8 cellular contexts compared by ENCODE assay signal in genomic region chr15:40941078-40941527, GRCh38. TPM values are rescaled to one million over a fixed set of nuclear protein-coding genes. Genes with fewer than 3 reads are reported as not detected.
DNase-seq lines count a peak whose midpoint lies in the region; ATAC-seq, FAIRE-seq and TF ChIP-seq lines count a peak whose summit lies in the region.

No MANE protein-coding gene starts in this region.

- no peaks in the 10 kb centered on the region for H3K9me3 Mint-ChIP-seq in brain

- no peaks in the 10 kb centered on the region for H3K36me3 Mint-ChIP-seq in brain

- peaks cover 34% of the 10 kb centered on the region for H3K27me3 Mint-ChIP-seq in brain

- H3K4me3 Mint-ChIP-seq in brain = peak overlapping the region; percentile 49 to 76 (median 68)

- no peaks in the 10 kb centered on the region for H3K36me3 ChIP-seq in mucosa of descending colon (ENCODE audit: low read depth)

- DNase-seq in AG04450 (ENCODE audit: low read depth, low spot score) (no peak), HL-60 (ENCODE audit: low read depth in 1 of 2, low spot score in 1 of 2) (no peak), mucosa of descending colon (no peak), NCI-H774 (lab: John Stamatoyannopoulos, UW) (no peak), RCC 7860 (ENCODE audit: low spot score) (no peak), ecto neural progenitor cell (ENCODE audit: low spot score) (no peak), H54 (ENCODE audit: insufficient read length, low spot score) (no peak)

- H3K27me3 ChIP-seq in AG04450 (ENCODE audit: control insufficient read depth, insufficient read depth, low read length) = no peaks in the 10 kb centered on the region
- H3K27me3 ChIP-seq in HL-60 (ENCODE audit: insufficient read depth, poor library complexity, severe bottlenecking) = no peaks in the 10 kb centered on the region

- H3K9me3 ChIP-seq in AG04450 (ENCODE audit: control insufficient read depth, insufficient read depth, low read length) = no peaks in the 10 kb centered on the region; the same call in 1 of the 2 replicates
- no peaks in the 10 kb centered on the region for H3K9me3 ChIP-seq in mucosa of descending colon

- H3K27ac ChIP-seq in AG04450 (ENCODE audit: low read depth, low read length) (peak overlapping the region; percentile 73), HL-60 (replicated peaks) (peak overlapping the region; percentile 77)

- ATAC-seq in mucosa of descending colon = peak; percentile 1

- intact Hi-C loops in mucosa of descending colon (cut with DNase I, micrococcal nuclease) = loop anchor here in 1 of 2 donors (10.0 kb wide), 1 partner anchor 74 kb away; no protein-coding TSS in a partner anchor

- no peak for TF ChIP-seq POLR2A in H54 (IDR thresholded peaks at IDR 0.05; ENCODE audit: low read depth, low read length)

- POLR2A ChIA-PET in AG04450 (lab: Yijun Ruan, JAX) = interaction anchor here (1.0 to 3.2 kb wide), 8 partner anchors 10 to 77 kb away, joined by 3 to 29 read pairs (median 4); partner anchors contain the start of gene CHAC1

- H3K4me1 ChIP-seq in mucosa of descending colon (ENCODE audit: low read depth) = peaks cover 9% of the 10 kb centered on the region

- H3K4me3 ChIP-seq in AG04450 (ENCODE audit: low read depth, low read length) (peak overlapping the region; percentile 50), HL-60 (replicated peaks; ENCODE audit: insufficient read depth, low read length) (peak overlapping the region; percentile 25; the same call in 1 of the 2 replicates), mucosa of descending colon (no peak overlapping the region)

- peak overlapping the region in 2 of 5 experiments; percentile 63 to 76 for H3K27ac Mint-ChIP-seq in brain

- FAIRE-seq in RCC 7860 (lab: Jason Lieb, UNC) = no peak
- no peak for FAIRE-seq in H54 (lab: Jason Lieb, UNC)

- H3K4me1 Mint-ChIP-seq in brain = peaks cover 30% of the 10 kb centered on the region

- CTCF ChIA-PET in AG04450 (lab: Charles Lee) = interaction anchor here (0.5 to 4.3 kb wide), 40 partner anchors 8 to 304 kb away, joined by 3 to 89 read pairs (median 4); partner anchors contain the start of gene CHAC1

- TF ChIP-seq CTCF in AG04450 (IDR thresholded peaks at IDR 0.05; ENCODE audit: low read depth, low read length) (no peak), HL-60 (IDR thresholded peaks at IDR 0.05; ENCODE audit: insufficient read depth, low read length) (no peak), brain (conservative IDR thresholded peaks at IDR 0.05) (no peak), mucosa of descending colon (IDR thresholded peaks at IDR 0.05) (no peak)

RNA-seq across cellular contexts. Expression of gene DLL4, which starts 12.0 kb away (rescaled TPM):
- polyA plus RNA-seq in AG04450 (2011; rRNA removed) (1.5 and 2.6 TPM in 2 replicates), brain (ENCODE audit: insufficient read depth, low read depth, low replicate concordance) (6.8 TPM)
- 3.2 and 5.4 TPM in 2 replicates for polyA minus RNA-seq in AG04450 (2011; rRNA and poly(A)+ RNA removed)
- total RNA-seq in mucosa of descending colon = 10 to 100 TPM in 2 of 3 donors, 1 to 10 TPM in 1; 9.4 to 23.0 (median 15.6) TPM

RNA-seq across cellular contexts. Expression of gene CHAC1, which starts 12.2 kb away (rescaled TPM):
- polyA plus RNA-seq in AG04450 (2011; rRNA removed) = 106 and 154 TPM in 2 replicates
- 147 and 202 TPM in 2 replicates for polyA minus RNA-seq in AG04450 (2011; rRNA and poly(A)+ RNA removed)
- polyA plus RNA-seq in brain (ENCODE audit: insufficient read depth, low read depth, low replicate concordance) = 16.9 TPM
- total RNA-seq in mucosa of descending colon = 1 to 10 TPM in 2 of 3 donors, under 1 TPM in 1; 0.69 to 3.1 (median 2.6) TPM

RNA-seq across cellular contexts. Expression of gene VPS18, which starts 46.9 kb away (rescaled TPM):
- polyA plus RNA-seq in AG04450 (2011; rRNA removed) (18.7 and 25.7 TPM in 2 replicates), brain (ENCODE audit: insufficient read depth, low read depth, low replicate concordance) (18.2 TPM)
- 51.0 and 79.5 TPM in 2 replicates for polyA minus RNA-seq in AG04450 (2011; rRNA and poly(A)+ RNA removed)
- total RNA-seq in mucosa of descending colon = 10 to 100 TPM; 14.1 to 21.1 (median 18.0) TPM
